Comparison of ENCODE assay signal across 3 cellular contexts in the genomic region with DNA sequence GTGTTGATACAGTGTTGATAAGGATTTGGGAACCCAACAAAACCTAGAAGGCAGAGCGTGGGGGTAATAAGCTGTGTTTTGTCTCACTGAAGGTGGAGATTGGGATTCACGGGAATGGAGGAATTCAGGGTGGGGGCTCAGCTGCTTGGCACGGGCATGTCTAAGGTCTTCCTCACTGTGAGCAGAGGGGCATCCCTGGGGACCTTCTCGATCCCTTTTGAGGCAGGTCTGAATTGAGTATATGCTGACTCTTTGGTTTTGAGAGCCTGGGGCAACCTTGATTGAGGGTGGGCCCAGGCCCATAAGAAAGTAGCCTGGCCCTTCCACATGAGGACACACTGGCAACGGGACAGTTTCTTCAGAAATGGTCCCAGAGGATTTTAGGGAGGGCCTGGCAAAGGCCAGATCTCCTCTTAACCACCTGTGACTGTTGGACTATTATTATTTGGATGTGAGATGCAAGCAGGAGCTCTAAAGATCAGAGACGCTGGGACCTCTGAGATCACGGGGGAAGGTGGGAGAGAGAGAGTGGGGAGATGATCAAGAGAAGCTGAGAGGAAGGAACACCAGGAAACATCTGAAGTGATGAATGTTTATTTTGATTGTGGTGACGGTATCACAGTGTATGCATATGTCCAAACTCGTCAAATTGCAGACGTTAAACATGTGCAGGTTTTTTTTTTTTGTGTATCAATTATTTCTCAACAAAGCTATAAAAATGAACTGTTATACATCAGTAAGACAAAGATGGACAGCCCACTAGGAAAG.
TF ChIP-seq lines count a peak whose summit lies in the region.

No MANE protein-coding gene starts in this region.

TF ChIP-seq in SK-N-SH, 30 proteins besides CTCF, POLR2A, EP300 and RAD21 (continued from another document):
- TF ChIP-seq, protein P1, sequence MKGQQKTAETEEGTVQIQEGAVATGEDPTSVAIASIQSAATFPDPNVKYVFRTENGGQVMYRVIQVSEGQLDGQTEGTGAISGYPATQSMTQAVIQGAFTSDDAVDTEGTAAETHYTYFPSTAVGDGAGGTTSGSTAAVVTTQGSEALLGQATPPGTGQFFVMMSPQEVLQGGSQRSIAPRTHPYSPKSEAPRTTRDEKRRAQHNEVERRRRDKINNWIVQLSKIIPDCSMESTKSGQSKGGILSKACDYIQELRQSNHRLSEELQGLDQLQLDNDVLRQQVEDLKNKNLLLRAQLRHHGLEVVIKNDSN (IDR thresholded peaks at IDR 0.05; ENCODE audit: borderline replicate concordance, low read depth) = no peak
- TF ChIP-seq CHD2 (IDR thresholded peaks at IDR 0.05; ENCODE audit: low read length, partially characterized antibody) (no peak), RCOR1 (IDR thresholded peaks at IDR 0.05; ENCODE audit: low read length) (no peak), NFIC (IDR thresholded peaks at IDR 0.05; ENCODE audit: borderline replicate concordance) (no peak), FOXJ3 (CRISPR knock-in tag; IDR thresholded peaks at IDR 0.05) (no peak), SMC3 (IDR thresholded peaks at IDR 0.05; ENCODE audit: low read depth, low read length) (no peak)
- TF ChIP-seq, protein P2, sequence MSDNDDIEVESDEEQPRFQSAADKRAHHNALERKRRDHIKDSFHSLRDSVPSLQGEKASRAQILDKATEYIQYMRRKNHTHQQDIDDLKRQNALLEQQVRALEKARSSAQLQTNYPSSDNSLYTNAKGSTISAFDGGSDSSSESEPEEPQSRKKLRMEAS (IDR thresholded peaks at IDR 0.05; ENCODE audit: low read depth) = no peak
- TF ChIP-seq, protein P3, sequence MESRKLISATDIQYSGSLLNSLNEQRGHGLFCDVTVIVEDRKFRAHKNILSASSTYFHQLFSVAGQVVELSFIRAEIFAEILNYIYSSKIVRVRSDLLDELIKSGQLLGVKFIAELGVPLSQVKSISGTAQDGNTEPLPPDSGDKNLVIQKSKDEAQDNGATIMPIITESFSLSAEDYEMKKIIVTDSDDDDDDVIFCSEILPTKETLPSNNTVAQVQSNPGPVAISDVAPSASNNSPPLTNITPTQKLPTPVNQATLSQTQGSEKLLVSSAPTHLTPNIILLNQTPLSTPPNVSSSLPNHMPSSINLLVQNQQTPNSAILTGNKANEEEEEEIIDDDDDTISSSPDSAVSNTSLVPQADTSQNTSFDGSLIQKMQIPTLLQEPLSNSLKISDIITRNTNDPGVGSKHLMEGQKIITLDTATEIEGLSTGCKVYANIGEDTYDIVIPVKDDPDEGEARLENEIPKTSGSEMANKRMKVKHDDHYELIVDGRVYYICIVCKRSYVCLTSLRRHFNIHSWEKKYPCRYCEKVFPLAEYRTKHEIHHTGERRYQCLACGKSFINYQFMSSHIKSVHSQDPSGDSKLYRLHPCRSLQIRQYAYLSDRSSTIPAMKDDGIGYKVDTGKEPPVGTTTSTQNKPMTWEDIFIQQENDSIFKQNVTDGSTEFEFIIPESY (IDR thresholded peaks at IDR 0.05; ENCODE audit: borderline replicate concordance, low read depth) = no peak

TF ChIP-seq in SK-N-SH treated with all-trans-retinoic acid at 6 μM for 48 hours, 23 proteins besides CTCF, POLR2A, EP300 and RAD21 (continued from another document and continues in another):
- TF ChIP-seq, protein P4, sequence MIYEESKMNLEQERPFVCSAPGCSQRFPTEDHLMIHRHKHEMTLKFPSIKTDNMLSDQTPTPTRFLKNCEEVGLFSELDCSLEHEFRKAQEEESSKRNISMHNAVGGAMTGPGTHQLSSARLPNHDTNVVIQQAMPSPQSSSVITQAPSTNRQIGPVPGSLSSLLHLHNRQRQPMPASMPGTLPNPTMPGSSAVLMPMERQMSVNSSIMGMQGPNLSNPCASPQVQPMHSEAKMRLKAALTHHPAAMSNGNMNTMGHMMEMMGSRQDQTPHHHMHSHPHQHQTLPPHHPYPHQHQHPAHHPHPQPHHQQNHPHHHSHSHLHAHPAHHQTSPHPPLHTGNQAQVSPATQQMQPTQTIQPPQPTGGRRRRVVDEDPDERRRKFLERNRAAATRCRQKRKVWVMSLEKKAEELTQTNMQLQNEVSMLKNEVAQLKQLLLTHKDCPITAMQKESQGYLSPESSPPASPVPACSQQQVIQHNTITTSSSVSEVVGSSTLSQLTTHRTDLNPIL (CRISPR knock-in tag; IDR thresholded peaks at IDR 0.05; ENCODE audit: low read depth) = no peak
- TF ChIP-seq, protein P5, sequence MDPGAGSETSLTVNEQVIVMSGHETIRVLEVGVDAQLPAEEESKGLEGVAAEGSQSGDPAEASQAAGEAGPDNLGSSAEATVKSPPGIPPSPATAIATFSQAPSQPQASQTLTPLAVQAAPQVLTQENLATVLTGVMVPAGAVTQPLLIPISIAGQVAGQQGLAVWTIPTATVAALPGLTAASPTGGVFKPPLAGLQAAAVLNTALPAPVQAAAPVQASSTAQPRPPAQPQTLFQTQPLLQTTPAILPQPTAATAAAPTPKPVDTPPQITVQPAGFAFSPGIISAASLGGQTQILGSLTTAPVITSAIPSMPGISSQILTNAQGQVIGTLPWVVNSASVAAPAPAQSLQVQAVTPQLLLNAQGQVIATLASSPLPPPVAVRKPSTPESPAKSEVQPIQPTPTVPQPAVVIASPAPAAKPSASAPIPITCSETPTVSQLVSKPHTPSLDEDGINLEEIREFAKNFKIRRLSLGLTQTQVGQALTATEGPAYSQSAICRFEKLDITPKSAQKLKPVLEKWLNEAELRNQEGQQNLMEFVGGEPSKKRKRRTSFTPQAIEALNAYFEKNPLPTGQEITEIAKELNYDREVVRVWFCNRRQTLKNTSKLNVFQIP (CRISPR knock-in tag; IDR thresholded peaks at IDR 0.05; ENCODE audit: borderline replicate concordance, low read depth) = no peak
- TF ChIP-seq TOX (CRISPR knock-in tag; IDR thresholded peaks at IDR 0.05; ENCODE audit: borderline replicate concordance) = no peak
- TF ChIP-seq, protein P6, sequence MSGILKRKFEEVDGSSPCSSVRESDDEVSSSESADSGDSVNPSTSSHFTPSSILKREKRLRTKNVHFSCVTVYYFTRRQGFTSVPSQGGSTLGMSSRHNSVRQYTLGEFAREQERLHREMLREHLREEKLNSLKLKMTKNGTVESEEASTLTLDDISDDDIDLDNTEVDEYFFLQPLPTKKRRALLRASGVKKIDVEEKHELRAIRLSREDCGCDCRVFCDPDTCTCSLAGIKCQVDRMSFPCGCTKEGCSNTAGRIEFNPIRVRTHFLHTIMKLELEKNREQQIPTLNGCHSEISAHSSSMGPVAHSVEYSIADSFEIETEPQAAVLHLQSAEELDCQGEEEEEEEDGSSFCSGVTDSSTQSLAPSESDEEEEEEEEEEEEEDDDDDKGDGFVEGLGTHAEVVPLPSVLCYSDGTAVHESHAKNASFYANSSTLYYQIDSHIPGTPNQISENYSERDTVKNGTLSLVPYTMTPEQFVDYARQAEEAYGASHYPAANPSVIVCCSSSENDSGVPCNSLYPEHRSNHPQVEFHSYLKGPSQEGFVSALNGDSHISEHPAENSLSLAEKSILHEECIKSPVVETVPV (CRISPR knock-in tag; IDR thresholded peaks at IDR 0.05) = no peak
- TF ChIP-seq RARB (CRISPR knock-in tag; IDR thresholded peaks at IDR 0.05) = no peak
- TF ChIP-seq, protein P7, sequence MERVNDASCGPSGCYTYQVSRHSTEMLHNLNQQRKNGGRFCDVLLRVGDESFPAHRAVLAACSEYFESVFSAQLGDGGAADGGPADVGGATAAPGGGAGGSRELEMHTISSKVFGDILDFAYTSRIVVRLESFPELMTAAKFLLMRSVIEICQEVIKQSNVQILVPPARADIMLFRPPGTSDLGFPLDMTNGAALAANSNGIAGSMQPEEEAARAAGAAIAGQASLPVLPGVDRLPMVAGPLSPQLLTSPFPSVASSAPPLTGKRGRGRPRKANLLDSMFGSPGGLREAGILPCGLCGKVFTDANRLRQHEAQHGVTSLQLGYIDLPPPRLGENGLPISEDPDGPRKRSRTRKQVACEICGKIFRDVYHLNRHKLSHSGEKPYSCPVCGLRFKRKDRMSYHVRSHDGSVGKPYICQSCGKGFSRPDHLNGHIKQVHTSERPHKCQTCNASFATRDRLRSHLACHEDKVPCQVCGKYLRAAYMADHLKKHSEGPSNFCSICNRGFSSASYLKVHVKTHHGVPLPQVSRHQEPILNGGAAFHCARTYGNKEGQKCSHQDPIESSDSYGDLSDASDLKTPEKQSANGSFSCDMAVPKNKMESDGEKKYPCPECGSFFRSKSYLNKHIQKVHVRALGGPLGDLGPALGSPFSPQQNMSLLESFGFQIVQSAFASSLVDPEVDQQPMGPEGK (CRISPR knock-in tag; IDR thresholded peaks at IDR 0.05; ENCODE audit: borderline replicate concordance) = no peak

TF ChIP-seq in WTC11, 78 proteins besides CTCF, POLR2A, EP300 and RAD21 (continued from another document):
- no peak for TF ChIP-seq KAT7 (CRISPR knock-in tag; IDR thresholded peaks at IDR 0.05; ENCODE audit: borderline replicate concordance)
- TF ChIP-seq, protein P8, sequence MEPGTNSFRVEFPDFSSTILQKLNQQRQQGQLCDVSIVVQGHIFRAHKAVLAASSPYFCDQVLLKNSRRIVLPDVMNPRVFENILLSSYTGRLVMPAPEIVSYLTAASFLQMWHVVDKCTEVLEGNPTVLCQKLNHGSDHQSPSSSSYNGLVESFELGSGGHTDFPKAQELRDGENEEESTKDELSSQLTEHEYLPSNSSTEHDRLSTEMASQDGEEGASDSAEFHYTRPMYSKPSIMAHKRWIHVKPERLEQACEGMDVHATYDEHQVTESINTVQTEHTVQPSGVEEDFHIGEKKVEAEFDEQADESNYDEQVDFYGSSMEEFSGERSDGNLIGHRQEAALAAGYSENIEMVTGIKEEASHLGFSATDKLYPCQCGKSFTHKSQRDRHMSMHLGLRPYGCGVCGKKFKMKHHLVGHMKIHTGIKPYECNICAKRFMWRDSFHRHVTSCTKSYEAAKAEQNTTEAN (CRISPR knock-in tag; IDR thresholded peaks at IDR 0.05) = no peak
